ENCODE assay signal across 8 cellular contexts in the genomic region with DNA sequence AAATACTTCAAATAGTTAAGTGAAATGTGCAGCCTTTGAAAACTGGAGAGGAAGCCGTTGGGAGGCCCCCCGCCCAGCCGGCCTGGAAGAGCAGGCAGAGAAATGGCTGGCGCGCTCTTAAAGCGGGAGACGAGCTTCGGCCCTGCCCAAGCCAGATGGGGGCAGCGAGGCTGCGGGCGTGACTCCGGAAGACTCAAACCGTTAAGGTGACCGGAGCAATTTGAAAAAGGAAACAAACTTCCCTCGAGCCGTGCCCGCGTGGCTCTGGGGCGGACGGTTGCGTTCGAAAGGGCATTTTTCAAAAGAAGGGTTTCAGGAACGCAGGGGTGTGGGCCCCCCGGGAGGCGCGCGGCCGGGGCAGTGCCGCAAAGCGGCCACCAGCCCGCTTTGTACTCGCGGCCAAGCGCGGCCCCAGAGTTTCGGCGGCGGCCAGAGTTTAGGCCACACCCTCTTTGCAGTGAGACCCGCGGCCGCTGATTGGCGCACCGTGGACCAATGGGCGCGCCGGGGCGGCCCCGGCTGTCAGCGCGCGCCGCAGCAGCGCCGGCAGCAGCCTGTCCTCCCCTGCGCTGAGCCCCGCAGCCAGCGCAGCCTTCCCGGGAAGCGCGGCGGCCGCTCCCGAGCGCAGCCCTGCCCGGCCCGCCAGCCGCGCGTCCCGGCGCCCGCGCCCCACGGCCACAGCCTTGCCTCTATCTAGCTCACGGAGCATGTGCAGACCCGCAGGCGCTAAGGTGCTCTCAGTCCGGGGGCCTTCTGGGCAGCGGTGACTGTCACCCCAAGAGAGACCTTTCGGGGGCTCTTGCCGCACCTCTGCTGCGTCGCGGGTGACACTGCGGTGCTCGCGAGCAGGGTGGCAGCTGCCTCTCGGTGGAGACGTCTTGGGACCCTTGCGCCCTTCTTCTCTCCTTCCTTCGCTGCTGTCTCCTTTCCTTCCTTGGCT. TPM values are rescaled to one million over a fixed set of nuclear protein-coding genes. Genes with fewer than 3 reads are reported as not detected.
DNase-seq lines count a peak whose midpoint lies in the region; ATAC-seq and TF ChIP-seq lines count a peak whose summit lies in the region.

A gene with protein sequence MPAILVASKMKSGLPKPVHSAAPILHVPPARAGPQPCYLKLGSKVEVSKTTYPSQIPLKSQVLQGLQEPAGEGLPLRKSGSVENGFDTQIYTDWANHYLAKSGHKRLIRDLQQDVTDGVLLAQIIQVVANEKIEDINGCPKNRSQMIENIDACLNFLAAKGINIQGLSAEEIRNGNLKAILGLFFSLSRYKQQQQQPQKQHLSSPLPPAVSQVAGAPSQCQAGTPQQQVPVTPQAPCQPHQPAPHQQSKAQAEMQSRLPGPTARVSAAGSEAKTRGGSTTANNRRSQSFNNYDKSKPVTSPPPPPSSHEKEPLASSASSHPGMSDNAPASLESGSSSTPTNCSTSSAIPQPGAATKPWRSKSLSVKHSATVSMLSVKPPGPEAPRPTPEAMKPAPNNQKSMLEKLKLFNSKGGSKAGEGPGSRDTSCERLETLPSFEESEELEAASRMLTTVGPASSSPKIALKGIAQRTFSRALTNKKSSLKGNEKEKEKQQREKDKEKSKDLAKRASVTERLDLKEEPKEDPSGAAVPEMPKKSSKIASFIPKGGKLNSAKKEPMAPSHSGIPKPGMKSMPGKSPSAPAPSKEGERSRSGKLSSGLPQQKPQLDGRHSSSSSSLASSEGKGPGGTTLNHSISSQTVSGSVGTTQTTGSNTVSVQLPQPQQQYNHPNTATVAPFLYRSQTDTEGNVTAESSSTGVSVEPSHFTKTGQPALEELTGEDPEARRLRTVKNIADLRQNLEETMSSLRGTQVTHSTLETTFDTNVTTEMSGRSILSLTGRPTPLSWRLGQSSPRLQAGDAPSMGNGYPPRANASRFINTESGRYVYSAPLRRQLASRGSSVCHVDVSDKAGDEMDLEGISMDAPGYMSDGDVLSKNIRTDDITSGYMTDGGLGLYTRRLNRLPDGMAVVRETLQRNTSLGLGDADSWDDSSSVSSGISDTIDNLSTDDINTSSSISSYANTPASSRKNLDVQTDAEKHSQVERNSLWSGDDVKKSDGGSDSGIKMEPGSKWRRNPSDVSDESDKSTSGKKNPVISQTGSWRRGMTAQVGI (N-terminal part only) (plus strand): TSS at position 557 of the 940 bp plus-strand sequence. CDS start 859 bp downstream, outside the sequence.

- H3K27ac ChIP-seq in ACC112 (ENCODE audit: low read depth, low read length), result peak within 1 kb of the TSS; percentile 95

- peaks cover 41% of the 10 kb centered on the region for H3K4me1 ChIP-seq in ACC112 (ENCODE audit: control insufficient read depth, insufficient read depth, low read length, unreplicated experiment)

- peak; percentile 94 for DNase-seq in NCI-H2196 treated with DMSO at 0.1 percent for 48 hours (lab: John Stamatoyannopoulos, UW; ENCODE audit: unreplicated experiment)
- peak; percentile 54 for DNase-seq in activated CD4-positive, alpha-beta T cell treated with anti-CD3 and anti-CD28 coated beads for 1 hour
- peak; percentile 92 for DNase-seq in choroid plexus epithelial cell (ENCODE audit: low read depth)
- DNase-seq in kidney epithelial cell (ENCODE audit: low read depth), result no peak
- DNase-seq in stimulated activated CD4-positive, alpha-beta T cell treated with anti-CD3 and anti-CD28 coated beads, Interleukin-15, amount 100 ng/mL, for 1 hour (ENCODE audit: low read depth in 1 of 2, low spot score in 1 of 2), result peak; percentile 49 to 64

- peak within 1 kb of the TSS; percentile 82 for H3K4me3 ChIP-seq in ACC112 (ENCODE audit: low read depth, low read length)
- H3K4me3 ChIP-seq in choroid plexus epithelial cell (ENCODE audit: low read depth, low read length), result peak within 1 kb of the TSS; percentile 70
- H3K4me3 ChIP-seq in kidney epithelial cell (ENCODE audit: low read depth, low read length), result peak within 1 kb of the TSS; percentile 68

- peak; percentile 99 for ATAC-seq in GM18907 (IDR thresholded peaks at IDR 0.05; ENCODE audit: unreplicated experiment)
- ATAC-seq in HG03135 (IDR thresholded peaks at IDR 0.05; ENCODE audit: unreplicated experiment), result peak; percentile 100

- H2AFZ ChIP-seq in ACC112 (ENCODE audit: low read length, unreplicated experiment), result peak within 1 kb of the TSS; percentile 47

- H3K36me3 ChIP-seq in ACC112 (ENCODE audit: insufficient read depth, low read length), result peaks cover 7% of the 10 kb centered on the region; the same call in 1 of the 2 replicates
- H3K36me3 ChIP-seq in kidney epithelial cell (ENCODE audit: control insufficient read depth, insufficient read depth, low read length), result no peaks in the 10 kb centered on the region

- no peak for TF ChIP-seq CTCF in choroid plexus epithelial cell (conservative IDR thresholded peaks at IDR 0.05; ENCODE audit: low read depth, low read length)
- no peak for TF ChIP-seq CTCF in kidney epithelial cell (IDR thresholded peaks at IDR 0.05; ENCODE audit: insufficient read depth, low read length, poor library complexity, severe bottlenecking)

- peaks cover 82% of the 10 kb centered on the region for H3K79me2 ChIP-seq in ACC112 (ENCODE audit: control insufficient read depth, insufficient read depth, low read length, unreplicated experiment)

- no peaks in the 10 kb centered on the region for H3K27me3 ChIP-seq in ACC112 (ENCODE audit: insufficient read depth, low read length)
- no peaks in the 10 kb centered on the region for H3K27me3 ChIP-seq in kidney epithelial cell (ENCODE audit: control insufficient read depth, insufficient read depth, low read length)

RNA-seq across cellular contexts. Expression of the gene that starts here (rescaled TPM):
- total RNA-seq in kidney epithelial cell, result 41.5 and 48.7 TPM in 2 replicates
